In the genomic region with DNA sequence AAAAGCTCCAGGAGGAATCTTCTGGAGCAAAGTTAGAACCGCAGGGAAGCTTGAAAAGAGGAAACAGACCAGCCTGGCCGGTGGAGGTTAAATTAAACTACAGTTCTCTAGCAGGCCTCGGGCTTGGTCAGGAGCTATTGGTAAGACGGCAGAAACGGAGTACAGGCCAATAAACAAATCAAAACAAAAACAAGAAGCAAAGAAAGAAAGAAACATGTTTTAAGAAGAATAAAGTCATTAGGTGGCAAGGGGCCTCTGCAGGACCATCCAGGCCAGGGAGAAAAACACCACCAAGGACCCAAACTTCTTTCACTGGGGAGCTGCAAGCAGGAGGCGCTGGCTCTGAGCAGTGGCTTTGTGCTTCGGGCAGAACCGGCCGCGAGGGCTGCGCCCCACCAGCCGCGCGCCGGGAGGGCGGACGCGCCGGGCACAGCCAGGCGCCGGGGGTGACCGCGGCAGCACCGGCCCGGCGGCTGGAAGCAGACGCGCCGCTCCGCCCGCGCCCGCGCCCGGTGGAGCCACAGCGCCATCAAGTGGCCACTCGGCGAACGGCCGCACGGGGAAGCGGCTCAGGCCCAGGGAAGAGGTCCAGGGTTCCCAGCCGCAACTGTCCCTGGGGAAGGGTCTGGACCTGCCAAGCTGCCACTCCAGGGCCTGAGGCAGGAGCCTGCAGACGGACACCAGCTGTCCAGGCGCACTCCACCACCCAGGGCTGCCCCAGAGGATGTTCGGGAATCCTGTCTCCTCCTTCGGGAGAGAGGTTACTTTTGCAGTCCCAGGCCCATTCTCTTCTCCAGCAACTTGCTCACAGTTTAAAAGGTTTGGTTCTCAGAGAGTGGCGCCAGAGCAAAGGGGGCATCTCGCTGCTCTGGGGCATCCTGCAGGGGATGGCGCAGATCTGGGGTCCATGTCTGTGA, we compare ENCODE assay signal across 8 cellular contexts.
A peak's percentile ranks its signal among the peaks of the same experiment; 100 is the strongest.
DNase-seq lines count a peak whose midpoint lies in the region; ATAC-seq, FAIRE-seq and TF ChIP-seq lines count a peak whose summit lies in the region.

No MANE protein-coding gene starts in this region.

- H3K4me3 ChIP-seq in A549, result peak overlapping the region; percentile 22

- no peaks in the 10 kb centered on the region for H3K9me3 Mint-ChIP-seq in central memory CD8-positive, alpha-beta T cell

- peak overlapping the region; percentile 88 for H3K4me2 ChIP-seq in A549

- CTCF ChIA-PET in A549 (lab: Yijun Ruan, JAX), result interaction anchor here (0.6 to 7.9 kb wide), 92 partner anchors 9 to 1902 kb away, joined by 3 to 47 read pairs (median 4); a partner anchor contains a TSS

- TF ChIP-seq EP300 in A549 (IDR thresholded peaks at IDR 0.05), result no peak

- H3K27ac ChIP-seq in A549, result peak overlapping the region; percentile 82 to 87

- peaks cover 2% of the 10 kb centered on the region for H3K36me3 Mint-ChIP-seq in central memory CD8-positive, alpha-beta T cell (ENCODE audit: insufficient read depth)

- peaks cover 6% of the 10 kb centered on the region for H3K4me1 Mint-ChIP-seq in central memory CD8-positive, alpha-beta T cell

- peak; percentile 92 to 100 for TF ChIP-seq RAD21 in A549 (conservative IDR thresholded peaks at IDR 0.05 in 1 of 2, IDR thresholded peaks at IDR 0.05 in 1 of 2)

- DNase-seq in A549 (ENCODE audit: low read depth in 1 of 2, low spot score in 1 of 2) (peak; percentile 79 to 86), NCI-H2107 treated with DMSO at 0.1 percent for 48 hours (lab: John Stamatoyannopoulos, UW; ENCODE audit: unreplicated experiment) (peak; percentile 41), kidney tubule cell (ENCODE audit: low spot score) (peak; percentile 82)
- DNase-seq in activated CD4-positive, CD25-positive, alpha-beta regulatory T cell (lab: John Stamatoyannopoulos, UW), result peak in 3 of 4 experiments; percentile 19 to 31 (median 20)
- DNase-seq in central memory CD8-positive, alpha-beta T cell (ENCODE audit: low spot score in 2 of 2), result peak; percentile 13 to 35
- peak; percentile 24 to 50 (median 42) for DNase-seq in stimulated activated CD4-positive, alpha-beta T cell treated with anti-CD3 and anti-CD28 coated beads, Interleukin-1b, Interleukin-23, amount 100 ng/mL, for 24 hours (ENCODE audit: low read depth in 4 of 4, low spot score in 1 of 4)

- peaks cover 25% of the 10 kb centered on the region for H3K4me1 ChIP-seq in A549

- 15% methylated on average over 34 of the region's 50 CpGs for WGBS in A549 (ENCODE audit: missing lambda C conversion rate)

- H3K27me3 Mint-ChIP-seq in central memory CD8-positive, alpha-beta T cell, result peaks cover 70% of the 10 kb centered on the region

- peak; percentile 99 for TF ChIP-seq CTCF in A549 (IDR thresholded peaks at IDR 0.05)

- no peak for FAIRE-seq in A549 (lab: Jason Lieb, UNC)

- no peak overlapping the region for H3K27ac Mint-ChIP-seq in central memory CD8-positive, alpha-beta T cell (ENCODE audit: low read depth)

- TF ChIP-seq POLR2A in A549 (IDR thresholded peaks at IDR 0.05; ENCODE audit: low read length) (no peak), GM18505 (IDR thresholded peaks at IDR 0.05; ENCODE audit: borderline replicate concordance, extremely low read depth, insufficient read depth, insufficient read length) (no peak)

- no peak overlapping the region for H3K4me3 Mint-ChIP-seq in central memory CD8-positive, alpha-beta T cell

- peak; percentile 90 to 94 for ATAC-seq in A549
- peak; percentile 87 for ATAC-seq in GM18505 (IDR thresholded peaks at IDR 0.05; ENCODE audit: unreplicated experiment)
- peak; percentile 73 for ATAC-seq in HG02938 (IDR thresholded peaks at IDR 0.05; ENCODE audit: unreplicated experiment)
- peak; percentile 36 for ATAC-seq in central memory CD8-positive, alpha-beta T cell (replicated peaks; ENCODE audit: extremely low read depth, poor library complexity, severe bottlenecking)

- POLR2A ChIA-PET in A549 (lab: Yijun Ruan, JAX), result interaction anchor here (1.9 kb wide), 1 partner anchor 420 kb away, joined by 10 read pairs; a partner anchor contains a TSS

- peaks cover 14% of the 10 kb centered on the region; the same call in 1 of the 3 replicates for H3K9me3 ChIP-seq in A549

TF ChIP-seq in A549, 52 proteins besides CTCF, POLR2A, EP300 and RAD21:
- TF ChIP-seq EHMT2 (IDR thresholded peaks at IDR 0.05; ENCODE audit: low read depth), result no peak
- no peak for TF ChIP-seq NR3C1 (IDR thresholded peaks at IDR 0.05)
- no peak for TF ChIP-seq FOSB (CRISPR knock-in tag; IDR thresholded peaks at IDR 0.05)
- TF ChIP-seq ESRRA (IDR thresholded peaks at IDR 0.05; ENCODE audit: borderline replicate concordance, low read length), result no peak
- TF ChIP-seq, protein P1, sequence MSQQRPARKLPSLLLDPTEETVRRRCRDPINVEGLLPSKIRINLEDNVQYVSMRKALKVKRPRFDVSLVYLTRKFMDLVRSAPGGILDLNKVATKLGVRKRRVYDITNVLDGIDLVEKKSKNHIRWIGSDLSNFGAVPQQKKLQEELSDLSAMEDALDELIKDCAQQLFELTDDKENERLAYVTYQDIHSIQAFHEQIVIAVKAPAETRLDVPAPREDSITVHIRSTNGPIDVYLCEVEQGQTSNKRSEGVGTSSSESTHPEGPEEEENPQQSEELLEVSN (IDR thresholded peaks at IDR 0.05; ENCODE audit: borderline replicate concordance, low read depth), result no peak
- no peak for TF ChIP-seq HEYL (CRISPR knock-in tag; IDR thresholded peaks at IDR 0.05)
- no peak for TF ChIP-seq HOXA7 (CRISPR knock-in tag; IDR thresholded peaks at IDR 0.05)
- no peak for TF ChIP-seq CBX2 (IDR thresholded peaks at IDR 0.05; ENCODE audit: borderline replicate concordance, low read depth)
- 0 out of 2 replicates have a peak, but pooled peaks have one; percentile 52 for TF ChIP-seq POLR2AphosphoS2 (conservative IDR thresholded peaks at IDR 0.05; ENCODE audit: low read length)
- peak; percentile 73 for TF ChIP-seq TFCP2L1 (CRISPR knock-in tag; IDR thresholded peaks at IDR 0.05)
- TF ChIP-seq EHF (CRISPR knock-in tag; IDR thresholded peaks at IDR 0.05), result no peak
- TF ChIP-seq JUN (IDR thresholded peaks at IDR 0.05), result peak in 1 of 2 experiments; percentile 57; a peak in 1 of 5 replicates
- TF ChIP-seq CHD4 (IDR thresholded peaks at IDR 0.05; ENCODE audit: borderline replicate concordance), result no peak
- TF ChIP-seq SMC3 (IDR thresholded peaks at IDR 0.05), result peak; percentile 99
- TF ChIP-seq RFX5 (IDR thresholded peaks at IDR 0.05), result 0 out of 2 replicates have a peak, but pooled peaks have one; percentile 52
- TF ChIP-seq ZNF302 (CRISPR knock-in tag; IDR thresholded peaks at IDR 0.05), result no peak
- no peak for TF ChIP-seq HOXB5 (CRISPR knock-in tag; IDR thresholded peaks at IDR 0.05)
- TF ChIP-seq BHLHE40 (IDR thresholded peaks at IDR 0.05; ENCODE audit: low read depth, low read length), result no peak
- no peak for TF ChIP-seq FOSL2 (IDR thresholded peaks at IDR 0.05)
- TF ChIP-seq FOSL2 (CRISPR knock-in tag; IDR thresholded peaks at IDR 0.05), result no peak
- TF ChIP-seq, protein P2, sequence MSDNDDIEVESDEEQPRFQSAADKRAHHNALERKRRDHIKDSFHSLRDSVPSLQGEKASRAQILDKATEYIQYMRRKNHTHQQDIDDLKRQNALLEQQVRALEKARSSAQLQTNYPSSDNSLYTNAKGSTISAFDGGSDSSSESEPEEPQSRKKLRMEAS (IDR thresholded peaks at IDR 0.05), result 0 out of 2 replicates have a peak, but pooled peaks have one; percentile 30
- peak; percentile 54; the same call in 1 of the 2 replicates for TF ChIP-seq TP53 (CRISPR knock-in tag; IDR thresholded peaks at IDR 0.05)
TF ChIP-seq in A549: peak in this region for 7.

Comparison
In these comparisons a context has a peak if more than half of its experiments do, and no peak if none do; other contexts are left out.
1. Peak in every context shown above with its lines: DNase-seq, ATAC-seq, H3K4me3 ChIP-seq and H3K27ac ChIP-seq.
2. ATAC-seq: peak in every context shown above with its lines; median percentile 92 in A549; 87 in GM18505; 73 in HG02938; 36 in central memory CD8-positive, alpha-beta T cell.
3. DNase-seq: peak in every context shown above with its lines; median percentile 82 in A549; 82 in kidney tubule cell; 42 in stimulated activated CD4-positive, alpha-beta T cell treated with anti-CD3 and anti-CD28 coated beads, Interleukin-1b, Interleukin-23, amount 100 ng/mL, for 24 hours; 41 in NCI-H2107 treated with DMSO at 0.1 percent for 48 hours; 24 in central memory CD8-positive, alpha-beta T cell; 20 in activated CD4-positive, CD25-positive, alpha-beta regulatory T cell.